Comparison of ENCODE assay signal across 12 cellular contexts in genomic region chr2:26185954-26186353, GRCh38. TPM values are rescaled to one million over a fixed set of nuclear protein-coding genes. Genes with fewer than 3 reads are reported as not detected.
DNase-seq lines count a peak whose midpoint lies in the region; TF ChIP-seq lines count a peak whose summit lies in the region.
"Had no signal": no experiment of that assay in that cellular context is flagged by ENCODE, and none has a peak within 500 bp of the region (broad histone marks: within the 10 kb centered on the region; RNA-seq: fewer than 3 reads in every experiment).

No MANE protein-coding gene starts in this region.

- peaks cover 10% of the 10 kb centered on the region for H3K27me3 Mint-ChIP-seq in neural crest cell (ENCODE audit: low read depth)

- H3K4me3 ChIP-seq in BLaER1 treated with 17β-estradiol and CSF1 and Interleukin-3, amounts not matched to agents 10 nM and 100 nM: peak overlapping the region in 8 of 10 experiments; percentile 63 to 76 (median 68); a peak in 10 of 20 replicates
- H3K4me3 ChIP-seq in HAP-1 (peak overlapping the region; percentile 52), coronary artery (peak overlapping the region; percentile 77)

- TF ChIP-seq CTCF in coronary artery (IDR thresholded peaks at IDR 0.05) (no peak), neural crest cell (conservative IDR thresholded peaks at IDR 0.05) (no peak)

- H3K9me3 ChIP-seq in BLaER1 treated with 17β-estradiol and CSF1 and Interleukin-3, amounts not matched to agents 10 nM and 100 nM (replicated peaks in 1 of 11): no peaks in the 10 kb centered on the region
- H3K9me3 ChIP-seq in HAP-1: no peaks in the 10 kb centered on the region

- H3K27me3 ChIP-seq in BLaER1 treated with 17β-estradiol and CSF1 and Interleukin-3, amounts not matched to agents 10 nM and 100 nM: peaks cover 24 to 48% (median 34%) of the 10 kb centered on the region in 11 experiments
- H3K27me3 ChIP-seq in HAP-1 (ENCODE audit: low read depth): no peaks in the 10 kb centered on the region

- in situ Hi-C loops in HAP-1 (cut with MboI; ENCODE audit: low sequenced_read_pairs): no loop called here

- H3K9me3 Mint-ChIP-seq in neural crest cell: no peaks in the 10 kb centered on the region

- H3K36me3 Mint-ChIP-seq in neural crest cell (ENCODE audit: low read depth): peaks cover 5% of the 10 kb centered on the region

- no peak overlapping the region for H3K27ac Mint-ChIP-seq in neural crest cell (ENCODE audit: unreplicated experiment)

- DNase-seq in HAP-1 (ENCODE audit: low spot score in 2 of 2) (no peak), coronary artery (ENCODE audit: low spot score) (no peak), neural crest cell (ENCODE audit: low read depth, low spot score) (no peak), NCI-H128 (lab: John Stamatoyannopoulos, UW; ENCODE audit: unreplicated experiment) (no peak), hepatic stellate cell (ENCODE audit: low spot score) (no peak), KG1 (lab: John Stamatoyannopoulos, UW) (no peak), NCI-H1417 treated with DMSO at 0.1 percent for 48 hours (lab: John Stamatoyannopoulos, UW) (no peak)
- DNase-seq: anterior cingulate cortex; MM.1S; NCI-H510A treated with DMSO at 0.1 percent for 48 hours; stimulated activated CD4-positive, alpha-beta T cell treated with anti-CD3 and anti-CD28 coated beads, Interleukin-15, amount 100 ng/mL, for 24 hours had no signal

- H4K20me1 ChIP-seq in BLaER1 treated with 17β-estradiol and CSF1 and Interleukin-3, amounts not matched to agents 10 nM and 100 nM: peaks cover 0 to 39% (median 2%) of the 10 kb centered on the region in 11 experiments; a peak in 9 of 22 replicates

- H3K4me2 ChIP-seq in BLaER1 treated with 17β-estradiol and CSF1 and Interleukin-3, amounts not matched to agents 10 nM and 100 nM: peak overlapping the region; percentile 78 to 96 (median 89)

- H3K27ac ChIP-seq in BLaER1 treated with 17β-estradiol and CSF1 and Interleukin-3, amounts not matched to agents 10 nM and 100 nM: no peak overlapping the region
- peak overlapping the region in 1 of 2 donors; percentile 80 for H3K27ac ChIP-seq in coronary artery

- peaks cover 16% of the 10 kb centered on the region for H3K4me1 Mint-ChIP-seq in neural crest cell

- peaks cover 15 to 32% (median 24%) of the 10 kb centered on the region in 10 experiments for H3K4me1 ChIP-seq in BLaER1 treated with 17β-estradiol and CSF1 and Interleukin-3, amounts not matched to agents 10 nM and 100 nM
- H3K4me1 ChIP-seq in HAP-1: peaks cover 6% of the 10 kb centered on the region

- H3K9ac ChIP-seq in BLaER1 treated with 17β-estradiol and CSF1 and Interleukin-3, amounts not matched to agents 10 nM and 100 nM: peak overlapping the region in 2 of 11 experiments; percentile 85 to 87; a peak in 4 of 22 replicates

- peaks cover 8 to 28% (median 13%) of the 10 kb centered on the region in 11 experiments for H3K36me3 ChIP-seq in BLaER1 treated with 17β-estradiol and CSF1 and Interleukin-3, amounts not matched to agents 10 nM and 100 nM
- peaks cover 25% of the 10 kb centered on the region for H3K36me3 ChIP-seq in HAP-1 (replicated peaks)

- peak overlapping the region; percentile 87 for H3K4me3 Mint-ChIP-seq in neural crest cell

RNA-seq across cellular contexts. Expression of gene GAREM2, which starts 13.1 kb away (rescaled TPM):
- 21.3 and 21.8 TPM in 2 replicates for total RNA-seq in neural crest cell

RNA-seq across cellular contexts. Expression of gene HADHA, which starts 58.5 kb away (rescaled TPM):
- total RNA-seq in neural crest cell: 124 and 125 TPM in 2 replicates

RNA-seq across cellular contexts. Expression of gene HADHB, which starts 58.8 kb away (rescaled TPM):
- 65.2 and 66.5 TPM in 2 replicates for total RNA-seq in neural crest cell
